9 cellular contexts compared by ENCODE assay signal in genomic region chr10:107165007-107165406, GRCh38. TPM values are rescaled to one million over a fixed set of nuclear protein-coding genes. Genes with fewer than 3 reads are reported as not detected.
DNase-seq lines count a peak whose midpoint lies in the region; ATAC-seq and TF ChIP-seq lines count a peak whose summit lies in the region.
"Had no signal": no experiment of that assay in that cellular context is flagged by ENCODE, and none has a peak within 500 bp of the region (broad histone marks: within the 10 kb centered on the region; RNA-seq: fewer than 3 reads in every experiment).

No MANE protein-coding gene starts in this region.

- H3K4me3 ChIP-seq in HUES64 (ENCODE audit: low read length) (peak overlapping the region; percentile 68), coronary artery (peak overlapping the region; percentile 70), mesodermal cell (ENCODE audit: extremely low read depth, insufficient read depth, low read length, poor library complexity, severe bottlenecking) (peak overlapping the region; percentile 40), suprapubic skin (peak overlapping the region; percentile 53)

- no peaks in the 10 kb centered on the region for H3K36me3 Mint-ChIP-seq in activated T-cell treated with anti-CD3 and anti-CD28 coated beads, Interleukin-2, amount 50 U/mL, for 4 hours (ENCODE audit: insufficient read depth)

- ATAC-seq in activated T-cell treated with anti-CD3 and anti-CD28 coated beads, Interleukin-2, amount 50 U/mL, for 4 hours = no peak

- CTCF ChIA-PET in GM10248 (lab: Yijun Ruan, JAX) = no interaction called here

- H3K9ac ChIP-seq in HUES64 (ENCODE audit: low read depth, low read length) = no peak overlapping the region

- TF ChIP-seq CTCF in coronary artery (IDR thresholded peaks at IDR 0.05) (no peak), suprapubic skin (IDR thresholded peaks at IDR 0.05) (no peak), GM10248 (IDR thresholded peaks at IDR 0.05; ENCODE audit: control extremely low read depth, extremely low read depth, low read depth, missing control alignments) (no peak)

- H3K9me3 Mint-ChIP-seq in activated T-cell treated with anti-CD3 and anti-CD28 coated beads, Interleukin-2, amount 50 U/mL, for 4 hours = peaks cover 4% of the 10 kb centered on the region

- H3K9me3 ChIP-seq in HUES64 (ENCODE audit: insufficient read depth, low read depth, low read length) (no peaks in the 10 kb centered on the region), mesodermal cell (ENCODE audit: control insufficient read depth, low read length) (no peaks in the 10 kb centered on the region), suprapubic skin (no peaks in the 10 kb centered on the region)
- H3K9me3 ChIP-seq: neutrophil had no signal

- POLR2A ChIA-PET in GM10248 (lab: Yijun Ruan, JAX) = no interaction called here

- WGBS in HUES64 = 5% methylated on average over 9 of the region's 11 CpGs
- WGBS in mesodermal cell (ENCODE audit: insufficient coverage in 2 of 2), 2 experiments = no CpG with 5 or more reads among the region's 11 CpGs
- WGBS in suprapubic skin = 2% methylated on average over 11 of the region's 11 CpGs

- TF ChIP-seq POLR2A in suprapubic skin (IDR thresholded peaks at IDR 0.05) = no peak

- peaks cover 19% of the 10 kb centered on the region for H3K27me3 Mint-ChIP-seq in activated T-cell treated with anti-CD3 and anti-CD28 coated beads, Interleukin-2, amount 50 U/mL, for 4 hours (ENCODE audit: low read depth)

- TF ChIP-seq EP300 in suprapubic skin (IDR thresholded peaks at IDR 0.05) = no peak

- H3K4me1 ChIP-seq in HUES64 (ENCODE audit: insufficient read depth, low read length) (peaks cover 14% of the 10 kb centered on the region; the same call in 1 of the 2 replicates), mesodermal cell (ENCODE audit: control insufficient read depth, insufficient read depth, low read length, poor library complexity, severe bottlenecking) (peaks cover 3% of the 10 kb centered on the region), suprapubic skin (peaks cover 13% of the 10 kb centered on the region)

- peaks cover 55% of the 10 kb centered on the region for H3K27me3 ChIP-seq in HUES64 (ENCODE audit: insufficient read depth, low read length)
- peaks cover 31% of the 10 kb centered on the region for H3K27me3 ChIP-seq in suprapubic skin

- no peaks in the 10 kb centered on the region for H3K4me1 Mint-ChIP-seq in activated T-cell treated with anti-CD3 and anti-CD28 coated beads, Interleukin-2, amount 50 U/mL, for 4 hours (ENCODE audit: low read depth)

- H3K36me3 ChIP-seq in HUES64 (ENCODE audit: insufficient read depth, low read length) = no peaks in the 10 kb centered on the region
- H3K36me3 ChIP-seq in mesodermal cell (ENCODE audit: control insufficient read depth, insufficient read depth, low read length) = no peaks in the 10 kb centered on the region
- no peaks in the 10 kb centered on the region for H3K36me3 ChIP-seq in suprapubic skin
- H3K36me3 ChIP-seq: neutrophil had no signal

- H3K4me3 Mint-ChIP-seq in activated T-cell treated with anti-CD3 and anti-CD28 coated beads, Interleukin-2, amount 50 U/mL, for 4 hours = no peak overlapping the region

- H3K27ac ChIP-seq in HUES64 (ENCODE audit: low read depth, low read length) (no peak overlapping the region), coronary artery (no peak overlapping the region), mesodermal cell (ENCODE audit: low read depth, low read length, severe bottlenecking) (no peak overlapping the region), suprapubic skin (peak overlapping the region; percentile 34)
- H3K27ac ChIP-seq: neutrophil had no signal

- DNase-seq in coronary artery (ENCODE audit: low spot score) (no peak), suprapubic skin (ENCODE audit: low spot score in 2 of 2) (no peak), GM10248 (ENCODE audit: extremely low spot score) (no peak)
- no peak for DNase-seq in activated CD4-positive, alpha-beta T cell treated with anti-CD3 and anti-CD28 coated beads for 48 hours
- no peak for DNase-seq in activated T-cell treated with anti-CD3 and anti-CD28 coated beads, Interleukin-2, amount 50 U/mL, for 4 hours
- DNase-seq: activated CD4-positive, alpha-beta T cell treated with anti-CD3 and anti-CD28 coated beads for 4 hours had no signal

RNA-seq across cellular contexts. Expression of gene SORCS1, which starts 0.5 kb away (rescaled TPM):
- polyA plus RNA-seq in HUES64 (2013, experiment 1 of 2) = 2.5 TPM
- polyA plus RNA-seq in HUES64 (2013, experiment 2 of 2) = 2.3 TPM
- 7.8 TPM for polyA plus RNA-seq in mesodermal cell (2013, experiment 1 of 2)
- 5.6 TPM for polyA plus RNA-seq in mesodermal cell (2013, experiment 2 of 2)
- total RNA-seq in suprapubic skin = 1 to 10 TPM; 1.3 to 6.0 (median 3.4) TPM
- not detected for total RNA-seq in activated T-cell treated with anti-CD3 and anti-CD28 coated beads, Interleukin-2, amount 50 U/mL, for 4 hours
